9 cellular contexts compared by ENCODE assay signal in the genomic region with DNA sequence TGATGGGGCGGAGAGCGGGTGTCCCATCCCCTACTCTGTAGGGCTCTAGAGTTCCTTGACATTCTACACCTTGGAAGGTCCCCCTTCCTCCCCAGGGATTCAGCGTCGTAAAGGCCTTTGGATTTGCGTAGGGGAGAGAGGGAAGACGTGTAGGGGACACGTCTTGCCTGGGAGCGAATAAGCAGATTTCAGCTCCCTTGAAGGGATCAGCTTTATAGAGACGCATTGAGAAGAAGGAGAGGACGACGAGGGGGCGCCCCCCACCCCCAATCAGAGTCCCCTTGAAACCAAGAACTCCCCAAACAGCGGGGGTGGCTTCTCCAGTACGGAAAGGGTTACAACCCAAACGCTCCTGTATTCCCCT. TPM values are rescaled to one million over a fixed set of nuclear protein-coding genes. Genes with fewer than 3 reads are reported as not detected.
DNase-seq lines count a peak whose midpoint lies in the region; ATAC-seq and TF ChIP-seq lines count a peak whose summit lies in the region.
"Had no signal": no experiment of that assay in that cellular context is flagged by ENCODE, and none has a peak within 500 bp of the region (broad histone marks: within the 10 kb centered on the region; RNA-seq: fewer than 3 reads in every experiment).

No MANE protein-coding gene starts in this region.

- no peaks in the 10 kb centered on the region for H3K79me2 ChIP-seq in KMS-11 (ENCODE audit: insufficient read depth, low read depth)

- peak overlapping the region; percentile 99 for H3K27ac Mint-ChIP-seq in Caco-2 (ENCODE audit: unreplicated experiment)

- no peak for ATAC-seq in HG03469 (IDR thresholded peaks at IDR 0.05; ENCODE audit: unreplicated experiment)

- H3K9ac ChIP-seq in KMS-11: peak overlapping the region; percentile 17; the same call in 1 of the 2 replicates

- intact Hi-C loops in Caco-2 (cut with micrococcal nuclease; ENCODE audit: unreplicated experiment): no loop called here

- no TSS peak for BruUV-seq in Caco-2 (replicated peaks; lab: Mats Ljungman, UMichigan)

- no peak for TF ChIP-seq CTCF in Caco-2 (IDR thresholded peaks at IDR 0.05; ENCODE audit: insufficient read depth in 1 of 2, low read depth in 1 of 2, low read length in 1 of 2, severe bottlenecking in 1 of 2, unreplicated experiment in 1 of 2)
- TF ChIP-seq CTCF in KMS-11 (conservative IDR thresholded peaks at IDR 0.05; ENCODE audit: low read depth, low read length): 0 out of 2 replicates have a peak, but pooled peaks have one; percentile 16

- H3K27me3 ChIP-seq in Caco-2 (replicated peaks; ENCODE audit: control insufficient read depth, insufficient read depth, low read length): no peaks in the 10 kb centered on the region
- H3K27me3 ChIP-seq in KMS-11 (ENCODE audit: insufficient read depth, low read depth): no peaks in the 10 kb centered on the region
- H3K27me3 ChIP-seq in mononuclear cell (ENCODE audit: insufficient read depth, low read length): no peaks in the 10 kb centered on the region

- peak overlapping the region; percentile 57 for H3K4me3 ChIP-seq in Caco-2 (ENCODE audit: low read depth, low read length)
- no peak overlapping the region for H3K4me3 ChIP-seq in KMS-11 (IDR thresholded peaks at IDR 0.05; ENCODE audit: insufficient read depth, low read depth, low read length)
- H3K4me3 ChIP-seq in mononuclear cell (ENCODE audit: low read length): peak overlapping the region; percentile 74

- no peak for DNase-seq in Caco-2
- peak in 1 of 61 donors; percentile 43 for DNase-seq in caudate nucleus (lab: John Stamatoyannopoulos, UW)
- no peak for DNase-seq in globus pallidus (ENCODE audit: low spot score)
- no peak for DNase-seq in DMS53 treated with DMSO at 0.1 percent for 48 hours (lab: John Stamatoyannopoulos, UW; ENCODE audit: unreplicated experiment)
- DNase-seq in COLO829 (ENCODE audit: low spot score): no peak

- H3K36me3 Mint-ChIP-seq in Caco-2 (ENCODE audit: insufficient read depth, unreplicated experiment): peaks cover 24% of the 10 kb centered on the region

- peaks cover 20% of the 10 kb centered on the region for H3K4me1 ChIP-seq in Caco-2
- H3K4me1 ChIP-seq in KMS-11 (ENCODE audit: low read depth, poor library complexity, severe bottlenecking): peaks cover 41% of the 10 kb centered on the region
- peaks cover 19% of the 10 kb centered on the region for H3K4me1 ChIP-seq in mononuclear cell (ENCODE audit: insufficient read depth, low read length)

- POLR2A ChIA-PET in Caco-2 (lab: Charles Lee): no interaction called here

- no peaks in the 10 kb centered on the region for H4K20me1 ChIP-seq in KMS-11 (ENCODE audit: insufficient read depth)

- H3K4me2 ChIP-seq in KMS-11: peak overlapping the region; percentile 95

- H3K36me3 ChIP-seq in Caco-2 (ENCODE audit: control insufficient read depth, insufficient read depth, low read length): no peaks in the 10 kb centered on the region; the same call in 1 of the 2 replicates
- H3K36me3 ChIP-seq in KMS-11 (ENCODE audit: insufficient read depth): no peaks in the 10 kb centered on the region

- peaks cover 11% of the 10 kb centered on the region for H3K4me1 Mint-ChIP-seq in Caco-2 (ENCODE audit: low read depth, unreplicated experiment)

- H3K27ac ChIP-seq in KMS-11: no peak overlapping the region
- peak overlapping the region; percentile 69 for H3K27ac ChIP-seq in caudate nucleus (ENCODE audit: low read depth, low read length)

- H3K9me3 Mint-ChIP-seq in Caco-2 (ENCODE audit: unreplicated experiment): no peaks in the 10 kb centered on the region

- CTCF ChIA-PET in Caco-2 (lab: Charles Lee): interaction anchor here (2.2 kb wide), 1 partner anchor 19 kb away, joined by 10 read pairs; no protein-coding TSS in a partner anchor

- H3K9me3 ChIP-seq in Caco-2: no peaks in the 10 kb centered on the region
- no peaks in the 10 kb centered on the region for H3K9me3 ChIP-seq in mononuclear cell (ENCODE audit: low read depth, low read length)

- H3K4me3 Mint-ChIP-seq in Caco-2 (ENCODE audit: unreplicated experiment): peak overlapping the region; percentile 94

- peak overlapping the region; percentile 84 for H2AFZ ChIP-seq in KMS-11 (ENCODE audit: low read depth)

- no peaks in the 10 kb centered on the region for H3K27me3 Mint-ChIP-seq in Caco-2 (ENCODE audit: insufficient read depth, unreplicated experiment)

RNA-seq across cellular contexts. Expression of a gene that starts 0.3 kb away (rescaled TPM):
- 19.3 and 21.4 TPM in 2 replicates for total RNA-seq in Caco-2 (2022)
- 69.4 TPM for total RNA-seq in mononuclear cell

RNA-seq across cellular contexts. Expression of a gene that starts 24.9 kb away (rescaled TPM):
- total RNA-seq in Caco-2 (2022) (not detected in 2 replicates), mononuclear cell (not detected)
- total RNA-seq: NCI-H460 had no signal

RNA-seq across cellular contexts. Expression of a gene that starts 51.0 kb away (rescaled TPM):
- total RNA-seq in Caco-2 (2022): 156 and 160 TPM in 2 replicates
- total RNA-seq in mononuclear cell: 149 TPM
